In genomic region chr3:111496894-111497559, GRCh38 we compare ENCODE assay signal across 20 cellular contexts. TPM values are rescaled to one million over a fixed set of nuclear protein-coding genes. Genes with fewer than 3 reads are reported as not detected.
DNase-seq lines count a peak whose midpoint lies in the region; TF ChIP-seq lines count a peak whose summit lies in the region.
"Had no signal": no experiment of that assay in that cellular context is flagged by ENCODE, and none has a peak within 500 bp of the region (broad histone marks: within the 10 kb centered on the region; RNA-seq: fewer than 3 reads in every experiment).

No MANE protein-coding gene starts in this region.

- H2AK5ac ChIP-seq in neuronal stem cell (ENCODE audit: low read depth, low read length) = no peak overlapping the region

- no peaks in the 10 kb centered on the region for H3K79me2 ChIP-seq in PC-9 (ENCODE audit: low read depth)

- no peaks in the 10 kb centered on the region for H3K79me1 ChIP-seq in neuronal stem cell (ENCODE audit: low read depth, low read length)

- WGBS in neuronal stem cell (ENCODE audit: extremely low coverage in 2 of 2, insufficient read length in 2 of 2, insufficient replicate concordance in 1 of 2), 2 donors = no CpG with 5 or more reads among the region's 14 CpGs

- no TSS peak for BruUV-seq in PC-9 (replicated peaks; lab: Mats Ljungman, UMichigan)

- H3K18ac ChIP-seq in neuronal stem cell (ENCODE audit: low read length) = no peak overlapping the region

- H3K36me3 ChIP-seq in PC-9 (ENCODE audit: low read depth) = no peaks in the 10 kb centered on the region
- no peaks in the 10 kb centered on the region for H3K36me3 ChIP-seq in neuronal stem cell (replicated peaks in 1 of 2; ENCODE audit: control insufficient read depth in 2 of 2, insufficient read depth in 2 of 2, low read length in 2 of 2)
- H3K36me3 ChIP-seq: BLaER1, SJSA1 had no signal

- H3K9me2 ChIP-seq in PC-9 (ENCODE audit: insufficient read depth) = 0 out of 2 replicates have a peak, but pooled peaks cover 6% of the 10 kb centered on the region

- H2BK120ac ChIP-seq in neuronal stem cell (ENCODE audit: low read depth, low read length) = peak overlapping the region; percentile 47

- H4K8ac ChIP-seq in neuronal stem cell (ENCODE audit: low read depth, low read length) = no peak overlapping the region

- H2BK12ac ChIP-seq in neuronal stem cell (ENCODE audit: low read length) = no peak overlapping the region

- TF ChIP-seq CTCF in PC-9 (conservative IDR thresholded peaks at IDR 0.05) = no peak

- H3K27me3 ChIP-seq in PC-9 (ENCODE audit: insufficient read depth, low read depth) (no peaks in the 10 kb centered on the region), neuronal stem cell (ENCODE audit: control insufficient read depth in 3 of 3, insufficient read depth in 3 of 3, low read depth in 1 of 3, low read length in 3 of 3) (no peaks in the 10 kb centered on the region)
- H3K27me3 ChIP-seq: BLaER1, SJSA1 had no signal

- H3K4me1 ChIP-seq in PC-9 (replicated peaks; ENCODE audit: insufficient read depth) = no peaks in the 10 kb centered on the region
- peaks cover 0 to 2% of the 10 kb centered on the region in 2 donors for H3K4me1 ChIP-seq in neuronal stem cell (ENCODE audit: control insufficient read depth in 2 of 2, insufficient read depth in 1 of 2, low read depth in 1 of 2, low read length in 2 of 2)
- H3K4me1 ChIP-seq: A549, BLaER1, SJSA1 had no signal

- H3K27ac ChIP-seq in PC-9 (no peak overlapping the region), neuronal stem cell (replicated peaks; ENCODE audit: low read length) (no peak overlapping the region)
- H3K27ac ChIP-seq: A549, BLaER1, KMS-11, SJSA1 had no signal

- H3K4me2 ChIP-seq in PC-9 (no peak overlapping the region), neuronal stem cell (ENCODE audit: insufficient read depth, low read length, poor library complexity, severe bottlenecking) (no peak overlapping the region)
- H3K4me2 ChIP-seq: A549, BLaER1, KMS-11 had no signal

- H2AFZ ChIP-seq in PC-9 (peak overlapping the region; percentile 23), neuronal stem cell (ENCODE audit: low read length) (peak overlapping the region; percentile 79)

- H2BK5ac ChIP-seq in neuronal stem cell (ENCODE audit: low read length) = no peak overlapping the region

- H2BK15ac ChIP-seq in neuronal stem cell (ENCODE audit: low read length) = no peak overlapping the region

- H3K9me3 ChIP-seq in PC-9 (ENCODE audit: insufficient read depth, low read depth) = no peaks in the 10 kb centered on the region
- H3K9me3 ChIP-seq in neuronal stem cell (replicated peaks in 1 of 2; ENCODE audit: control insufficient read depth in 2 of 2, insufficient read depth in 1 of 2, low read depth in 1 of 2, low read length in 2 of 2) = no peaks in the 10 kb centered on the region
- H3K9me3 ChIP-seq: A549, BLaER1, SJSA1 had no signal

- DNase-seq in Daoy (ENCODE audit: low read depth) = peak; percentile 34
- peak; percentile 95 for DNase-seq in NCI-H146 treated with DMSO at 0.1 percent for 48 hours (lab: John Stamatoyannopoulos, UW; ENCODE audit: unreplicated experiment)
- no peak for DNase-seq in PC-9
- no peak for DNase-seq in neuronal stem cell (ENCODE audit: low spot score)
- DNase-seq in COLO829 (ENCODE audit: low spot score) = no peak
- DNase-seq in NCI-H345 treated with DMSO at 0.1 percent for 48 hours (lab: John Stamatoyannopoulos, UW; ENCODE audit: unreplicated experiment) = no peak
- no peak for DNase-seq in DMS114 treated with DMSO at 0.1 percent for 48 hours (lab: John Stamatoyannopoulos, UW; ENCODE audit: unreplicated experiment)
- DNase-seq: CD8-positive, alpha-beta T cell; GF-D8; NCI-H1417 treated with DMSO at 0.1 percent for 48 hours; NCI-H2029 treated with DMSO at 0.1 percent for 48 hours; NCI-H524; SW 1271; T-helper 2 cell had no signal

- H3K4me3 ChIP-seq in PC-9 (no peak overlapping the region), neuronal stem cell (ENCODE audit: low read length in 2 of 2) (no peak overlapping the region)
- H3K4me3 ChIP-seq: A549, BLaER1, GM12878, SJSA1 had no signal

- intact Hi-C loops in PC-9 (cut with micrococcal nuclease; ENCODE audit: unreplicated experiment) = no loop called here

- H3K4ac ChIP-seq in neuronal stem cell (ENCODE audit: low read length) = no peak overlapping the region

- no peak overlapping the region for H3K23ac ChIP-seq in neuronal stem cell (ENCODE audit: low read depth, low read length, poor library complexity)

- no peaks in the 10 kb centered on the region for H3F3A ChIP-seq in PC-9 (ENCODE audit: insufficient read depth, low read depth)

- no peaks in the 10 kb centered on the region for H4K20me1 ChIP-seq in PC-9 (ENCODE audit: insufficient read depth)
- H4K20me1 ChIP-seq: BLaER1 had no signal

- CTCF ChIA-PET in PC-9 (lab: Charles Lee) = no interaction called here

- H4K91ac ChIP-seq in neuronal stem cell (ENCODE audit: low read depth, low read length, poor library complexity) = no peak overlapping the region

- no peak overlapping the region for H3K9ac ChIP-seq in neuronal stem cell (ENCODE audit: low read depth, low read length, poor library complexity)
- H3K9ac ChIP-seq: BLaER1, KMS-11 had no signal

- POLR2A ChIA-PET in PC-9 (lab: Charles Lee; ENCODE audit: unreplicated experiment) = no interaction called here

- no peak overlapping the region for H3K14ac ChIP-seq in neuronal stem cell (ENCODE audit: low read length)

RNA-seq across cellular contexts. Expression of gene CD96, which starts 45.0 kb away (rescaled TPM):
- not detected in 2 replicates for total RNA-seq in Daoy (2014; rRNA removed; shearing (Covaris generic))
- 0.11 and 0.20 TPM in 2 replicates for total RNA-seq in PC-9 (2021)
- 0.04 TPM for polyA plus RNA-seq in neuronal stem cell (2013, experiment 1 of 2)
- 0.01 TPM for polyA plus RNA-seq in neuronal stem cell (2013, experiment 2 of 2)
- total RNA-seq: HepG2 had no signal
- polyA plus RNA-seq: A549, HepG2 had no signal

Comparison
In these comparisons a context has a peak if more than half of its experiments do, and no peak if none do; other contexts are left out.
1. DNase-seq: peak in Daoy (single experiment) and NCI-H146 treated with DMSO at 0.1 percent for 48 hours (single experiment); none in PC-9 (0 of 2), neuronal stem cell (single experiment), COLO829 (single experiment), NCI-H345 treated with DMSO at 0.1 percent for 48 hours (single experiment) and DMS114 treated with DMSO at 0.1 percent for 48 hours (single experiment).